Comparison of ENCODE assay signal across 8 cellular contexts in genomic region chr12:6195665-6196535, GRCh38. TPM values are rescaled to one million over a fixed set of nuclear protein-coding genes. Genes with fewer than 3 reads are reported as not detected.
DNase-seq lines count a peak whose midpoint lies in the region; ATAC-seq and TF ChIP-seq lines count a peak whose summit lies in the region.

No MANE protein-coding gene starts in this region.

- H3K4me2 ChIP-seq in OCI-LY1 (ENCODE audit: low read length) (peak overlapping the region; percentile 35), fibroblast of lung (ENCODE audit: extremely low read depth, insufficient read depth, low read length) (no peak overlapping the region)

- H3K4me3 ChIP-seq in OCI-LY1 (ENCODE audit: low read depth, low read length, poor library complexity, severe bottlenecking) = peak overlapping the region; percentile 33
- H3K4me3 ChIP-seq in fibroblast of lung (replicated peaks in 1 of 4; ENCODE audit: control extremely low read depth in 1 of 4, insufficient read depth in 1 of 4, low read depth in 3 of 4, low read length in 4 of 4) = no peak overlapping the region

- H3K4me1 Mint-ChIP-seq in activated T-cell treated with anti-CD3 and anti-CD28 coated beads, Interleukin-2, amount 50 U/mL, for 4 hours (ENCODE audit: low read depth) = peaks cover 12% of the 10 kb centered on the region
- H3K4me1 Mint-ChIP-seq in nephron = peaks cover 49% of the 10 kb centered on the region

- peak overlapping the region; percentile 60 to 72 (median 65) for H3K27ac Mint-ChIP-seq in nephron

- DNase-seq in DMS79 (lab: John Stamatoyannopoulos, UW) = peak; percentile 44
- DNase-seq in HK-2 (ENCODE audit: unreplicated experiment) = peak; percentile 93
- peak; percentile 77 for DNase-seq in activated T-cell treated with anti-CD3 and anti-CD28 coated beads, Interleukin-2, amount 50 U/mL, for 4 hours
- DNase-seq in fibroblast of lung (ENCODE audit: low read depth in 2 of 2) = peak; percentile 83 to 89
- peak; percentile 37 to 78 (median 58) for DNase-seq in stimulated activated naive CD4-positive, alpha-beta T cell (lab: John Stamatoyannopoulos, UW)

- H3F3A ChIP-seq in OCI-LY1 (ENCODE audit: insufficient read depth, low read length) = no peaks in the 10 kb centered on the region

- H3K36me3 ChIP-seq in OCI-LY1 (ENCODE audit: insufficient read depth, low read length) = no peaks in the 10 kb centered on the region
- H3K36me3 ChIP-seq in fibroblast of lung (ENCODE audit: control insufficient read depth, insufficient read depth, low read length) = no peaks in the 10 kb centered on the region

- H3K4me3 Mint-ChIP-seq in activated T-cell treated with anti-CD3 and anti-CD28 coated beads, Interleukin-2, amount 50 U/mL, for 4 hours = no peak overlapping the region
- no peak overlapping the region for H3K4me3 Mint-ChIP-seq in nephron

- H3K27me3 Mint-ChIP-seq in activated T-cell treated with anti-CD3 and anti-CD28 coated beads, Interleukin-2, amount 50 U/mL, for 4 hours (ENCODE audit: low read depth) = peaks cover 20% of the 10 kb centered on the region
- peaks cover 59% of the 10 kb centered on the region for H3K27me3 Mint-ChIP-seq in nephron (ENCODE audit: low read depth)

- H4K20me1 ChIP-seq in OCI-LY1 (ENCODE audit: insufficient read depth, low read length) = no peaks in the 10 kb centered on the region
- no peaks in the 10 kb centered on the region for H4K20me1 ChIP-seq in fibroblast of lung (ENCODE audit: control insufficient read depth, extremely low read depth, insufficient read depth, low read length)

- H3K27me3 ChIP-seq in OCI-LY1 (ENCODE audit: insufficient read depth, low read length) = no peaks in the 10 kb centered on the region
- no peaks in the 10 kb centered on the region for H3K27me3 ChIP-seq in fibroblast of lung (ENCODE audit: control insufficient read depth, insufficient read depth, low read length)

- ATAC-seq in activated T-cell treated with anti-CD3 and anti-CD28 coated beads, Interleukin-2, amount 50 U/mL, for 4 hours = peak; percentile 73 to 78
- ATAC-seq in HG02884 (IDR thresholded peaks at IDR 0.05; ENCODE audit: unreplicated experiment) = no peak

- TF ChIP-seq CTCF in OCI-LY1 (IDR thresholded peaks at IDR 0.05; ENCODE audit: low read length) (peak; percentile 82), fibroblast of lung (conservative IDR thresholded peaks at IDR 0.05 in 1 of 2, IDR thresholded peaks at IDR 0.05 in 1 of 2; ENCODE audit: low read depth in 1 of 2, low read length in 2 of 2) (peak; percentile 83 to 89), nephron (IDR thresholded peaks at IDR 0.05; ENCODE audit: unreplicated experiment in 3 of 3) (peak; percentile 90 to 96 (median 93))

- no peaks in the 10 kb centered on the region for H3K9me3 Mint-ChIP-seq in activated T-cell treated with anti-CD3 and anti-CD28 coated beads, Interleukin-2, amount 50 U/mL, for 4 hours
- H3K9me3 Mint-ChIP-seq in nephron = no peaks in the 10 kb centered on the region

- H3K36me3 Mint-ChIP-seq in activated T-cell treated with anti-CD3 and anti-CD28 coated beads, Interleukin-2, amount 50 U/mL, for 4 hours (ENCODE audit: insufficient read depth) = no peaks in the 10 kb centered on the region
- H3K36me3 Mint-ChIP-seq in nephron (ENCODE audit: low read depth) = no peaks in the 10 kb centered on the region

- H3K9ac ChIP-seq in OCI-LY1 (ENCODE audit: low read length) (peak overlapping the region; percentile 47), fibroblast of lung (ENCODE audit: insufficient read depth, low read length) (no peak overlapping the region)

- H3K9me2 ChIP-seq in OCI-LY1 (ENCODE audit: low read depth, low read length) = no peaks in the 10 kb centered on the region

- H3K79me2 ChIP-seq in OCI-LY1 (ENCODE audit: insufficient read depth, low read length) = no peaks in the 10 kb centered on the region
- H3K79me2 ChIP-seq in fibroblast of lung (ENCODE audit: control insufficient read depth, insufficient read depth, low read length) = peaks cover 3% of the 10 kb centered on the region

- H3K4me1 ChIP-seq in OCI-LY1 (ENCODE audit: insufficient read depth, low read length, severe bottlenecking) (peaks cover 40% of the 10 kb centered on the region), fibroblast of lung (ENCODE audit: control insufficient read depth, extremely low read depth, insufficient read depth, low read length) (peaks cover 4% of the 10 kb centered on the region)

- no peaks in the 10 kb centered on the region for H3K9me3 ChIP-seq in OCI-LY1 (ENCODE audit: low read length)
- H3K9me3 ChIP-seq in fibroblast of lung (ENCODE audit: control insufficient read depth, insufficient read depth, low read depth, low read length) = no peaks in the 10 kb centered on the region

- H2AFZ ChIP-seq in OCI-LY1 (ENCODE audit: low read length) = 0 out of 2 replicates have a peak overlapping the region, but pooled peaks have one; percentile 69
- H2AFZ ChIP-seq in fibroblast of lung (ENCODE audit: low read length) = no peak overlapping the region

- H3K27ac ChIP-seq in OCI-LY1 (ENCODE audit: low read depth, low read length, poor library complexity, severe bottlenecking) (peak overlapping the region; percentile 79), fibroblast of lung (ENCODE audit: insufficient read depth, low read length) (peak overlapping the region; percentile 1)

RNA-seq across cellular contexts. Expression of gene CD9, which starts 4.3 kb away (rescaled TPM):
- total RNA-seq in activated T-cell treated with anti-CD3 and anti-CD28 coated beads, Interleukin-2, amount 50 U/mL, for 4 hours = 1 to 10 TPM; 1.6 to 3.2 (median 3.0) TPM
- 266 and 856 TPM in 2 replicates for total RNA-seq in fibroblast of lung
- 520 and 1,081 TPM in 2 replicates for polyA plus RNA-seq in fibroblast of lung
- 290 and 636 TPM in 2 replicates for polyA plus RNA-seq in fibroblast of lung (2012)
- 150 and 262 TPM in 2 replicates for polyA minus RNA-seq in fibroblast of lung (ENCODE audit: low replicate concordance)

Comparison
In these comparisons a context has a peak if more than half of its experiments do, and no peak if none do; other contexts are left out.
1. RNA of gene CD9, which starts 4.3 kb away (total RNA-seq): 266 to 856 TPM in fibroblast of lung; 1.6 to 3.2 TPM in activated T-cell treated with anti-CD3 and anti-CD28 coated beads, Interleukin-2, amount 50 U/mL, for 4 hours; every median in the first group is over 10 times any median in the second.
2. Peak in every context shown above with its lines, with median percentiles within 50 percentile points of each other: DNase-seq and CTCF ChIP-seq.